Comparison of ENCODE assay signal across 8 cellular contexts in the genomic region with DNA sequence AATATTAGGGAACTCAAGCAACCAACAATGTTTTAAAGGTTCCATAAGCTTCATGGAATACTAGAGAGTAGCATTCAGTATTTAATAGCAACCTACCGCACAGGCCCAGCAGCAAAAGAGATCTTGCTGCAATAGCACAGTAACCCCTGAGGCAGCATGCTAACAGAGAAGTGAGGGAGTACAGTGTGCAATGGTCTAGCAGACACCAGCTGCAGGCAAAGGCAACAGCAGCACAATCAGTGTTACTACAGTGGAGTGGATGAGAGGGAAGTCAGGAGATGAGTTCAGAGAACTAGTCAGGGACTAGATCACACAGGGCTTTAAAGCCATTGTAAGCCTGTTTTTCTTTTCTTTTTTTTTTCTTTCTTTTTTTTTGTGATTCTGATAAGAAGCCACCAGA. TPM values are rescaled to one million over a fixed set of nuclear protein-coding genes. Genes with fewer than 3 reads are reported as not detected.
A peak's percentile ranks its signal among the peaks of the same experiment; 100 is the strongest.
DNase-seq lines count a peak whose midpoint lies in the region; ATAC-seq and TF ChIP-seq lines count a peak whose summit lies in the region.

No MANE protein-coding gene starts in this region.

- no peaks in the 10 kb centered on the region for H3K9me3 ChIP-seq in gastroesophageal sphincter
- no peaks in the 10 kb centered on the region for H3K9me3 ChIP-seq in thyroid gland

- TF ChIP-seq CTCF in gastroesophageal sphincter (IDR thresholded peaks at IDR 0.05) (no peak), thyroid gland (IDR thresholded peaks at IDR 0.05) (no peak)

- H3K36me3 ChIP-seq in gastroesophageal sphincter (no peaks in the 10 kb centered on the region), thyroid gland (no peaks in the 10 kb centered on the region)

- H3K4me1 ChIP-seq in gastroesophageal sphincter: peaks cover 0 to 56% (median 11%) of the 10 kb centered on the region in 3 donors
- H3K4me1 ChIP-seq in thyroid gland: peaks cover 18 to 21% of the 10 kb centered on the region in 2 donors

- 45 to 57% methylated on average over 1 of the region's 1 CpG for WGBS in gastroesophageal sphincter (ENCODE audit: low coverage in 1 of 2), 2 donors
- WGBS in thyroid gland, 2 donors: 66 to 67% methylated on average over 1 of the region's 1 CpG

- H3K27ac ChIP-seq in gastroesophageal sphincter (no peak overlapping the region), thyroid gland (no peak overlapping the region)

- TF ChIP-seq EP300 in gastroesophageal sphincter (IDR thresholded peaks at IDR 0.05): no peak

- H3K27me3 ChIP-seq in gastroesophageal sphincter: no peaks in the 10 kb centered on the region
- H3K27me3 ChIP-seq in thyroid gland: no peaks in the 10 kb centered on the region

- H3K4me3 ChIP-seq in gastroesophageal sphincter (no peak overlapping the region), thyroid gland (replicated peaks in 1 of 3) (no peak overlapping the region)

- ATAC-seq in GM21390 (IDR thresholded peaks at IDR 0.05; ENCODE audit: unreplicated experiment) (peak; percentile 43), gastroesophageal sphincter (peak; percentile 26)

- TF ChIP-seq POLR2A in gastroesophageal sphincter (IDR thresholded peaks at IDR 0.05) (no peak), thyroid gland (IDR thresholded peaks at IDR 0.05) (no peak)

- peak; percentile 43 for DNase-seq in CD1c-positive myeloid dendritic cell (ENCODE audit: extremely low spot score)
- peak; percentile 26 to 37 for DNase-seq in Kasumi-1 (lab: John Stamatoyannopoulos, UW)
- peak; percentile 15 to 27 for DNase-seq in thyroid gland
- DNase-seq in activated naive CD4-positive, alpha-beta T cell treated with Interleukin-2 at 50 U/mL for 16 hours: no peak
- no peak for DNase-seq in posterior vena cava (ENCODE audit: low spot score)
- DNase-seq in HT-29 (ENCODE audit: low spot score): no peak

- intact Hi-C loops in thyroid gland (cut with DNase I) (no loop called here), posterior vena cava (cut with DNase I) (no loop called here)

RNA-seq across cellular contexts. Expression of a gene that starts 2.8 kb away (rescaled TPM):
- total RNA-seq in gastroesophageal sphincter (1 to 10 TPM; 1.2 to 4.7 (median 3.1) TPM), thyroid gland (1 to 10 TPM; 1.1 to 2.0 (median 1.5) TPM), posterior vena cava (1 to 10 TPM; 7.7 to 7.9 TPM)
- 0.47 TPM in 1 of 2 replicates, not detected in the other for total RNA-seq in HT-29 (2014; rRNA removed; shearing (Covaris generic))

RNA-seq across cellular contexts. Expression of a gene that starts 26.3 kb away (rescaled TPM):
- total RNA-seq in gastroesophageal sphincter (100 to 1,000 TPM; 100 to 148 (median 120) TPM), thyroid gland (100 to 1,000 TPM; 137 to 198 (median 168) TPM), posterior vena cava (10 to 100 TPM; 82.1 to 98.9 TPM)
- 336 and 348 TPM in 2 replicates for total RNA-seq in HT-29 (2014; rRNA removed; shearing (Covaris generic))

RNA-seq across cellular contexts. Expression of a gene that starts 54.9 kb away (rescaled TPM):
- 10 to 100 TPM; 32.0 to 73.9 (median 44.7) TPM for total RNA-seq in gastroesophageal sphincter
- 10 to 100 TPM; 10.5 to 19.2 (median 14.2) TPM for total RNA-seq in thyroid gland
- total RNA-seq in posterior vena cava: 10 to 100 TPM; 25.6 to 32.8 TPM
- total RNA-seq in HT-29 (2014; rRNA removed; shearing (Covaris generic)): 6.7 and 7.3 TPM in 2 replicates

Comparison
In these comparisons a context has a peak if more than half of its experiments do, and no peak if none do; other contexts are left out.
1. DNase-seq: peak in CD1c-positive myeloid dendritic cell (single experiment), Kasumi-1 (2 of 2) and thyroid gland (2 of 2); none in activated naive CD4-positive, alpha-beta T cell treated with Interleukin-2 at 50 U/mL for 16 hours (single experiment), posterior vena cava (single experiment) and HT-29 (single experiment).